In genomic region chr4:159600102-159600501, GRCh38 we compare ENCODE assay signal across 18 cellular contexts.
DNase-seq lines count a peak whose midpoint lies in the region; ATAC-seq and TF ChIP-seq lines count a peak whose summit lies in the region.
"Had no signal": no experiment of that assay in that cellular context is flagged by ENCODE, and none has a peak within 500 bp of the region (broad histone marks: within the 10 kb centered on the region; RNA-seq: fewer than 3 reads in every experiment).

No MANE protein-coding gene starts in this region.

- TF ChIP-seq CTCF in Caco-2 (IDR thresholded peaks at IDR 0.05; ENCODE audit: insufficient read depth in 1 of 2, low read depth in 1 of 2, low read length in 1 of 2, severe bottlenecking in 1 of 2, unreplicated experiment in 1 of 2) = no peak
- no peak for TF ChIP-seq CTCF in WTC11 (IDR thresholded peaks at IDR 0.05)
- no peak for TF ChIP-seq CTCF in nephron (IDR thresholded peaks at IDR 0.05; ENCODE audit: unreplicated experiment in 3 of 3)

- POLR2A ChIA-PET in Caco-2 (lab: Charles Lee) (no interaction called here), WTC11 (lab: Charles Lee) (no interaction called here)

- no TSS peak for BruUV-seq in Caco-2 (replicated peaks; lab: Mats Ljungman, UMichigan)

- H3K36me3 Mint-ChIP-seq in Caco-2 (ENCODE audit: insufficient read depth, unreplicated experiment) = no peaks in the 10 kb centered on the region
- H3K36me3 Mint-ChIP-seq in WTC11 = no peaks in the 10 kb centered on the region
- H3K36me3 Mint-ChIP-seq in nephron (ENCODE audit: low read depth) = no peaks in the 10 kb centered on the region
- H3K36me3 Mint-ChIP-seq: CD8-positive, alpha-beta T cell; IgD-negative memory B cell had no signal

- in situ Hi-C loops in G401 (cut with HindIII; ENCODE audit: low sequenced_read_pairs) = no loop called here

- no peaks in the 10 kb centered on the region for H3K9me3 ChIP-seq in Caco-2
- H3K9me3 ChIP-seq in right cardiac atrium (ENCODE audit: control insufficient read depth, low read length) = no peaks in the 10 kb centered on the region
- H3K9me3 ChIP-seq: BLaER1 treated with 17β-estradiol and CSF1 and Interleukin-3, amounts not matched to agents 10 nM and 100 nM; HAP-1 had no signal

- WGBS in right cardiac atrium = 81% methylated on average over 2 of the region's 2 CpGs

- DNase-seq in Caco-2 = peak in 1 of 2 experiments; percentile 4
- peak; percentile 15 for DNase-seq in G401 (ENCODE audit: low spot score)
- DNase-seq in WTC11 (ENCODE audit: low spot score) = no peak
- no peak for DNase-seq in LoVo (ENCODE audit: low spot score)
- no peak for DNase-seq in right cardiac atrium
- no peak for DNase-seq in NCI-H2107 (lab: John Stamatoyannopoulos, UW)
- DNase-seq in NCI-H524 treated with DMSO at 0.1 percent for 48 hours (lab: John Stamatoyannopoulos, UW) = no peak
- DNase-seq: CD8-positive, alpha-beta T cell; DMS79 treated with DMSO at 0.1 percent for 48 hours; GM23248; KBM-7 had no signal

- no peaks in the 10 kb centered on the region for H3K36me3 ChIP-seq in Caco-2 (ENCODE audit: control insufficient read depth, insufficient read depth, low read length)
- H3K36me3 ChIP-seq: BLaER1 treated with 17β-estradiol and CSF1 and Interleukin-3, amounts not matched to agents 10 nM and 100 nM; HAP-1 had no signal

- no peak overlapping the region for H3K27ac ChIP-seq in right cardiac atrium (ENCODE audit: low read length)
- H3K27ac ChIP-seq: BLaER1 treated with 17β-estradiol and CSF1 and Interleukin-3, amounts not matched to agents 10 nM and 100 nM; GM23248 had no signal

- no peak overlapping the region for H3K27ac Mint-ChIP-seq in Caco-2 (ENCODE audit: unreplicated experiment)
- no peak overlapping the region; the same call in 1 of the 2 replicates for H3K27ac Mint-ChIP-seq in WTC11
- peak overlapping the region; percentile 89 to 97 (median 90) for H3K27ac Mint-ChIP-seq in nephron
- H3K27ac Mint-ChIP-seq: B cell; CD8-positive, alpha-beta T cell; IgD-negative memory B cell had no signal

- CTCF ChIA-PET in Caco-2 (lab: Charles Lee) = no interaction called here
- CTCF ChIA-PET in WTC11 (lab: Charles Lee) = interaction anchor here (0.7 to 1.0 kb wide), 4 partner anchors 32 to 261 kb away, joined by 3 to 4 read pairs (median 3); no protein-coding TSS in a partner anchor

- ATAC-seq in WTC11 = peak; percentile 67
- no peak for ATAC-seq in right cardiac atrium
- ATAC-seq: CD8-positive, alpha-beta T cell; GM12878; HepG2 had no signal

- peak overlapping the region; percentile 10; the same call in 1 of the 2 replicates for H3K4me3 ChIP-seq in Caco-2 (ENCODE audit: low read depth, low read length)
- no peak overlapping the region for H3K4me3 ChIP-seq in right cardiac atrium (ENCODE audit: low read length)
- H3K4me3 ChIP-seq: BLaER1 treated with 17β-estradiol and CSF1 and Interleukin-3, amounts not matched to agents 10 nM and 100 nM; GM12878; GM23248; HAP-1 had no signal

- H3K9me3 Mint-ChIP-seq in Caco-2 (ENCODE audit: unreplicated experiment) (no peaks in the 10 kb centered on the region), WTC11 (no peaks in the 10 kb centered on the region), nephron (no peaks in the 10 kb centered on the region)
- H3K9me3 Mint-ChIP-seq: CD8-positive, alpha-beta T cell had no signal

- H3K4me1 Mint-ChIP-seq in Caco-2 (ENCODE audit: low read depth, unreplicated experiment) = peaks cover 11% of the 10 kb centered on the region
- peaks cover 36% of the 10 kb centered on the region for H3K4me1 Mint-ChIP-seq in WTC11
- no peaks in the 10 kb centered on the region for H3K4me1 Mint-ChIP-seq in nephron
- H3K4me1 Mint-ChIP-seq: B cell, IgD-negative memory B cell had no signal

- no peaks in the 10 kb centered on the region for H3K27me3 ChIP-seq in Caco-2 (replicated peaks; ENCODE audit: control insufficient read depth, insufficient read depth, low read length)
- H3K27me3 ChIP-seq in right cardiac atrium (ENCODE audit: control insufficient read depth, insufficient read depth) = no peaks in the 10 kb centered on the region
- H3K27me3 ChIP-seq: BLaER1 treated with 17β-estradiol and CSF1 and Interleukin-3, amounts not matched to agents 10 nM and 100 nM had no signal

- H3K4me3 Mint-ChIP-seq in Caco-2 (ENCODE audit: unreplicated experiment) (peak overlapping the region; percentile 54), WTC11 (no peak overlapping the region), nephron (peak overlapping the region; percentile 83 to 87 (median 84))
- H3K4me3 Mint-ChIP-seq: B cell; CD8-positive, alpha-beta T cell; IgD-negative memory B cell had no signal

- intact Hi-C loops in Caco-2 (cut with micrococcal nuclease; ENCODE audit: unreplicated experiment) = no loop called here
- intact Hi-C loops in right cardiac atrium (cut with DNase I) = no loop called here

- H3K27me3 Mint-ChIP-seq in Caco-2 (ENCODE audit: insufficient read depth, unreplicated experiment) (no peaks in the 10 kb centered on the region), WTC11 (ENCODE audit: low read depth) (no peaks in the 10 kb centered on the region), nephron (ENCODE audit: low read depth) (no peaks in the 10 kb centered on the region)
- H3K27me3 Mint-ChIP-seq: B cell, IgD-negative memory B cell had no signal

- H3K4me1 ChIP-seq in Caco-2 (peaks cover 4% of the 10 kb centered on the region), right cardiac atrium (ENCODE audit: control insufficient read depth, insufficient read depth, low read length) (no peaks in the 10 kb centered on the region)
- H3K4me1 ChIP-seq: BLaER1 treated with 17β-estradiol and CSF1 and Interleukin-3, amounts not matched to agents 10 nM and 100 nM; HAP-1 had no signal

TF ChIP-seq in WTC11, 78 proteins besides CTCF, POLR2A, EP300 and RAD21:
- TF ChIP-seq SP1 (CRISPR knock-in tag; conservative IDR thresholded peaks at IDR 0.05) = no peak
- TF ChIP-seq TCF7 (CRISPR knock-in tag; IDR thresholded peaks at IDR 0.05; ENCODE audit: low read depth) = no peak
- TF ChIP-seq JUN (CRISPR knock-in tag; IDR thresholded peaks at IDR 0.05) = no peak

Comparison
In these comparisons a context has a peak if more than half of its experiments do, and no peak if none do; other contexts are left out.
1. H3K27ac Mint-ChIP-seq: peak in nephron (3 of 3); none in Caco-2 (single experiment) and WTC11 (single experiment).